Comparison of ENCODE assay signal across 7 cellular contexts in the genomic region with DNA sequence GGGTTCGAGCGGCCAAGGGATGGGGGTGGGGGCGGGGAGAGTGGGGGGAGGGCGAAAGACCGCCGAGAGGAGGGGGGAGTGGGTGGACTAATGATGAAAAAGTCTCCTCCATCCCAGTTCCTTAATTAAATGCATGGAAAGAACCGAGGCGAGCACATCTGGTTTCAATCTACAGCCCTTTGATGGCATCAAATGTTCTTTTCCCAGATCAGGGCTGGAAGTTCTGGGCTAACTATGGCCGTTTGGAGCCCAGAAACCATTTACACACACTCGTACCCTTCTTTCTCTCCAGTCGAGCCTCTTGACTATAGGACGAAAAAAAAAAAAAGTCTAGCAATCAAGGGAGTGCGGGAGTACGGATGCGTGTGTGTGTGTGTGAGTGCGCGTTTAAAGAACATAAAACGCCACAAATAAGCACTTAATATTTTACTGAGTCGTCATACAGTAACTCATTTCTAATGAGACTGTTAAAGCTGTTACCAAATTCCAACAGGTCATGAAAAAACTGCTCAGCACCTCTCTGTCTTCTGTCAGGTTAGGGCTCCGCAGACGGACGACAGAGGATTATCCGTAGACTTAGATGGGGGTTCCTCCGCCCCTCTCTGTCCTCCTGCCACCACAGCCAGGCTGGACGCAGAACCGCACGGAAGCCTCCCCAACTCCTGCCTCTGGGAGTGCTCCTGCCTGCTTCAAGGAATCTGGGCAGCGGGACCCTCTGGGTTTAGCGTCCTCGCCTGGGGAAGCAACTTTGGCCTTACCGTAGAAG. TPM values are rescaled to one million over a fixed set of nuclear protein-coding genes. Genes with fewer than 3 reads are reported as not detected.
DNase-seq lines count a peak whose midpoint lies in the region; ATAC-seq and TF ChIP-seq lines count a peak whose summit lies in the region.

No MANE protein-coding gene starts in this region.

- peak; percentile 7 for ATAC-seq in thoracic aorta (ENCODE audit: insufficient number of reproducible peaks, low FRiP score, low read depth)

- H3K9me3 ChIP-seq in thoracic aorta = no peaks in the 10 kb centered on the region
- H3K9me3 ChIP-seq in effector memory CD4-positive, alpha-beta T cell (ENCODE audit: control insufficient read depth, low read length) = no peaks in the 10 kb centered on the region

- in situ Hi-C loops in brain microvascular endothelial cell (cut with HindIII; ENCODE audit: low pct_ligation_motif_present, low sequenced_read_pairs) = no loop called here

- DNase-seq in H7 (peak; percentile 79), brain microvascular endothelial cell (peak; percentile 37), iPS-NIHi7 (ENCODE audit: extremely low spot score) (peak; percentile 45), thoracic aorta (ENCODE audit: low spot score) (no peak), NCI-H524 treated with DMSO at 0.1 percent for 48 hours (lab: John Stamatoyannopoulos, UW) (no peak), COR-L47 (lab: John Stamatoyannopoulos, UW) (no peak)
- DNase-seq in effector memory CD4-positive, alpha-beta T cell = no peak

- peak overlapping the region; percentile 85 for H3K27ac ChIP-seq in brain microvascular endothelial cell
- H3K27ac ChIP-seq in thoracic aorta = peak overlapping the region; percentile 94 to 96
- H3K27ac ChIP-seq in effector memory CD4-positive, alpha-beta T cell (ENCODE audit: insufficient read depth, low read length, poor library complexity, severe bottlenecking) = no peak overlapping the region

- TF ChIP-seq CTCF in brain microvascular endothelial cell (IDR thresholded peaks at IDR 0.05; ENCODE audit: low read depth, low read length, missing control alignments) (peak; percentile 39), thoracic aorta (IDR thresholded peaks at IDR 0.05) (peak; percentile 31)

- H3K36me3 ChIP-seq in H7 (replicated peaks; ENCODE audit: control insufficient read depth, insufficient read depth, low read length) (no peaks in the 10 kb centered on the region), brain microvascular endothelial cell (replicated peaks) (no peaks in the 10 kb centered on the region), thoracic aorta (no peaks in the 10 kb centered on the region)
- H3K36me3 ChIP-seq in effector memory CD4-positive, alpha-beta T cell (ENCODE audit: control insufficient read depth, insufficient read depth, low read length) = no peaks in the 10 kb centered on the region

- H3K4me3 ChIP-seq in H7 (ENCODE audit: insufficient read depth, low read depth, low read length) = peak overlapping the region; percentile 18
- H3K4me3 ChIP-seq in brain microvascular endothelial cell (ENCODE audit: low read depth, low read length) = peak overlapping the region; percentile 92
- H3K4me3 ChIP-seq in thoracic aorta = peak overlapping the region; percentile 96
- H3K4me3 ChIP-seq in effector memory CD4-positive, alpha-beta T cell (ENCODE audit: insufficient read depth, low read depth, low read length, poor library complexity, severe bottlenecking) = no peak overlapping the region

- H3K27me3 ChIP-seq in H7 (ENCODE audit: control insufficient read depth, insufficient read depth, low read length) = peaks cover 83% of the 10 kb centered on the region
- no peaks in the 10 kb centered on the region for H3K27me3 ChIP-seq in brain microvascular endothelial cell (replicated peaks)
- H3K27me3 ChIP-seq in thoracic aorta (replicated peaks; ENCODE audit: insufficient read depth) = no peaks in the 10 kb centered on the region
- peaks cover 36% of the 10 kb centered on the region for H3K27me3 ChIP-seq in effector memory CD4-positive, alpha-beta T cell (replicated peaks; ENCODE audit: control insufficient read depth, insufficient read depth, low read length, poor library complexity, severe bottlenecking)

- H3K4me1 ChIP-seq in thoracic aorta (ENCODE audit: control insufficient read depth in 1 of 2, low read depth in 2 of 2) = peaks cover 0 to 18% of the 10 kb centered on the region in 2 donors
- H3K4me1 ChIP-seq in effector memory CD4-positive, alpha-beta T cell (ENCODE audit: control insufficient read depth, insufficient read depth, low read length, poor library complexity, severe bottlenecking) = peaks cover 14% of the 10 kb centered on the region

RNA-seq across cellular contexts. Expression of a gene that starts 2.1 kb away (rescaled TPM):
- not detected in 2 replicates for total RNA-seq in H7 (2014; rRNA removed; shearing (Covaris generic))
- total RNA-seq in thoracic aorta = 100 to 1,000 TPM in 1 of 2 donors, 10 to 100 TPM in 1; 66.6 to 171 TPM

Comparison
In these comparisons a context has a peak if more than half of its experiments do, and no peak if none do; other contexts are left out.
1. DNase-seq: peak in H7 (single experiment), brain microvascular endothelial cell (single experiment) and iPS-NIHi7 (single experiment); none in thoracic aorta (single experiment), effector memory CD4-positive, alpha-beta T cell (0 of 3), NCI-H524 treated with DMSO at 0.1 percent for 48 hours (single experiment) and COR-L47 (single experiment).
2. RNA of a gene that starts 2.1 kb away (total RNA-seq): 66.6 to 171 TPM in thoracic aorta; not detected in H7; every median in the first group is over 10 times any median in the second.